ENCODE assay signal across 10 cellular contexts in genomic region chr22:37165940-37166674, GRCh38. TPM values are rescaled to one million over a fixed set of nuclear protein-coding genes. Genes with fewer than 3 reads are reported as not detected.
DNase-seq lines count a peak whose midpoint lies in the region; ATAC-seq, FAIRE-seq and TF ChIP-seq lines count a peak whose summit lies in the region.
"Had no signal": no experiment of that assay in that cellular context is flagged by ENCODE, and none has a peak within 500 bp of the region (broad histone marks: within the 10 kb centered on the region; RNA-seq: fewer than 3 reads in every experiment).

No MANE protein-coding gene starts in this region.

- H3K9me3 ChIP-seq in CD4-positive, CD25-positive, alpha-beta regulatory T cell (ENCODE audit: control insufficient read depth in 2 of 2, low read length in 2 of 2) = no peaks in the 10 kb centered on the region
- H3K9me3 ChIP-seq in Loucy (ENCODE audit: insufficient read depth, low read depth, low read length) (no peaks in the 10 kb centered on the region), GM12878 (replicated peaks; ENCODE audit: control insufficient read depth, insufficient read depth, low read length) (peaks cover 4% of the 10 kb centered on the region; the same call in 2 of the 3 replicates)

- no peak overlapping the region for H2AFZ ChIP-seq in Loucy (ENCODE audit: low read length)
- 0 out of 2 replicates have a peak overlapping the region, but pooled peaks have one; percentile 6 for H2AFZ ChIP-seq in GM12878 (ENCODE audit: control insufficient read depth, low read depth, low read length)

- TF ChIP-seq POLR2A in GM12878 (IDR thresholded peaks at IDR 0.05; ENCODE audit: low read depth, low read length) = no peak

- H3K79me2 ChIP-seq in Loucy (ENCODE audit: insufficient read depth, low read length) (no peaks in the 10 kb centered on the region), GM12878 (ENCODE audit: control insufficient read depth, insufficient read depth, low read length) (no peaks in the 10 kb centered on the region)

- no TSS peak for BruUV-seq in GM12878 (replicated peaks; lab: Mats Ljungman, UMichigan)

- POLR2A ChIA-PET in GM12878 (lab: Charles Lee) = interaction anchor here (1.5 to 8.3 kb wide), 3 partner anchors 11 to 34 kb away, joined by 4 to 128 read pairs (median 9); partner anchors contain the start of gene IL2RB

- peak overlapping the region; percentile 84 to 99 (median 97) for H3K4me3 Mint-ChIP-seq in CD4-positive, CD25-positive, alpha-beta regulatory T cell
- peak overlapping the region; percentile 95 for H3K4me3 Mint-ChIP-seq in natural killer cell

- H3K27me3 ChIP-seq in CD4-positive, CD25-positive, alpha-beta regulatory T cell (ENCODE audit: control insufficient read depth, insufficient read depth, low read length) = no peaks in the 10 kb centered on the region
- H3K27me3 ChIP-seq in Loucy (ENCODE audit: insufficient read depth, low read length, poor library complexity, severe bottlenecking) = no peaks in the 10 kb centered on the region
- no peaks in the 10 kb centered on the region for H3K27me3 ChIP-seq in GM12878 (replicated peaks in 1 of 2; ENCODE audit: control insufficient read depth in 2 of 2, insufficient read depth in 2 of 2, low read length in 1 of 2)
- H3K27me3 ChIP-seq in brain microvascular endothelial cell (replicated peaks) = no peaks in the 10 kb centered on the region

- H3K9me2 ChIP-seq in Loucy (replicated peaks; ENCODE audit: low read depth, low read length) = no peaks in the 10 kb centered on the region

- H3K4me2 ChIP-seq in Loucy (ENCODE audit: low read depth, low read length, poor library complexity, severe bottlenecking) (peak overlapping the region; percentile 29), GM12878 (ENCODE audit: control insufficient read depth, insufficient read depth) (peak overlapping the region; percentile 28; the same call in 1 of the 2 replicates)

- H3K9me3 Mint-ChIP-seq in CD4-positive, CD25-positive, alpha-beta regulatory T cell = peaks cover 0 to 2% (median 0%) of the 10 kb centered on the region in 7 donors
- no peaks in the 10 kb centered on the region for H3K9me3 Mint-ChIP-seq in natural killer cell

- no peaks in the 10 kb centered on the region for H3F3A ChIP-seq in Loucy (ENCODE audit: low read depth)

- in situ Hi-C loops in GM12878 (cut with MboI) = no loop called here
- in situ Hi-C loops in brain microvascular endothelial cell (cut with HindIII; ENCODE audit: low pct_ligation_motif_present, low sequenced_read_pairs) = no loop called here

- 60% methylated on average over 25 of the region's 25 CpGs for WGBS in GM12878 (ENCODE audit: insufficient coverage, insufficient replicate concordance, low lambda C conversion rate, missing lambda C conversion rate)

- CTCF ChIA-PET in GM12878 (lab: Yijun Ruan, JAX) = interaction anchor here (0.7 to 4.5 kb wide), 28 partner anchors 11 to 165 kb away, joined by 3 to 53 read pairs (median 4); partner anchors contain the start of genes C1QTNF6 and IL2RB

- no peaks in the 10 kb centered on the region for H4K20me1 ChIP-seq in Loucy (ENCODE audit: insufficient read depth, low read length, poor library complexity, severe bottlenecking)
- no peaks in the 10 kb centered on the region for H4K20me1 ChIP-seq in GM12878 (ENCODE audit: control insufficient read depth, insufficient read depth)

- no peak; the same call in 1 of the 2 replicates for TF ChIP-seq CTCF in Loucy (conservative IDR thresholded peaks at IDR 0.05; ENCODE audit: low read length)
- TF ChIP-seq CTCF in GM12878 (IDR thresholded peaks at IDR 0.05 in 2 of 3, conservative IDR thresholded peaks at IDR 0.05 in 1 of 3; ENCODE audit: control insufficient read depth in 2 of 3, extremely low read depth in 1 of 3, insufficient read depth in 1 of 3, low read depth in 3 of 3, low read length in 3 of 3) = peak in 1 of 3 experiments; percentile 93; a peak in 1 of 6 replicates
- no peak for TF ChIP-seq CTCF in natural killer cell (IDR thresholded peaks at IDR 0.05)
- no peak for TF ChIP-seq CTCF in brain microvascular endothelial cell (IDR thresholded peaks at IDR 0.05; ENCODE audit: low read depth, low read length, missing control alignments)

- H3K4me3 ChIP-seq in CD4-positive, CD25-positive, alpha-beta regulatory T cell (ENCODE audit: low read depth, low read length) = peak overlapping the region; percentile 83
- H3K4me3 ChIP-seq in Loucy (ENCODE audit: low read length, poor library complexity, severe bottlenecking) (no peak overlapping the region), GM12878 (no peak overlapping the region), brain microvascular endothelial cell (ENCODE audit: low read depth, low read length) (no peak overlapping the region)

- RAD21 ChIA-PET in GM12878 (lab: Charles Lee; ENCODE audit: unreplicated experiment) = interaction anchor here (0.6 to 8.1 kb wide), 12 partner anchors 16 to 115 kb away, joined by 3 to 158 read pairs (median 4); partner anchors contain the start of genes IL2RB and KCTD17

- H3K27ac Mint-ChIP-seq in CD4-positive, CD25-positive, alpha-beta regulatory T cell = peak overlapping the region; percentile 94 to 99 (median 98)
- H3K27ac Mint-ChIP-seq in natural killer cell = peak overlapping the region; percentile 94 to 97

- intact Hi-C loops in GM12878 (cut with micrococcal nuclease; ENCODE audit: unreplicated experiment) (loop anchor here (1.0 kb wide), 2 partner anchors 28 to 33 kb away; no protein-coding TSS in a partner anchor), natural killer cell (cut with micrococcal nuclease) (loop anchor here (1.0 to 10.0 kb wide), 3 partner anchors 32 to 319 kb away; partner anchors contain the start of gene MFNG)

- DNase-seq in CD4-positive, CD25-positive, alpha-beta regulatory T cell = peak in 1 of 3 donors; percentile 67
- no peak for DNase-seq in GM12878 (ENCODE audit: low read depth, low spot score)
- DNase-seq in natural killer cell = no peak
- no peak for DNase-seq in stimulated activated naive CD4-positive, alpha-beta T cell treated with Interleukin-2 at 50 U/mL for 16 hours (lab: John Stamatoyannopoulos, UW)
- no peak for DNase-seq in brain microvascular endothelial cell
- no peak for DNase-seq in COR-L47 (lab: John Stamatoyannopoulos, UW)

- H3K4me1 ChIP-seq in CD4-positive, CD25-positive, alpha-beta regulatory T cell (ENCODE audit: control insufficient read depth, insufficient read depth, low read length, poor library complexity, severe bottlenecking) = peaks cover 99% of the 10 kb centered on the region
- H3K4me1 ChIP-seq in Loucy (ENCODE audit: insufficient read depth, low read length, poor library complexity, severe bottlenecking) (peaks cover 60% of the 10 kb centered on the region), GM12878 (ENCODE audit: control insufficient read depth, insufficient read depth, low read length) (peaks cover 68% of the 10 kb centered on the region)

- no peak for TF ChIP-seq RAD21 in GM12878 (IDR thresholded peaks at IDR 0.05; ENCODE audit: insufficient read depth, low read depth, low read length)

- SMC1A ChIA-PET in GM12878 (lab: Charles Lee; ENCODE audit: uncharacterized antibody, unreplicated experiment) = interaction anchor here (1.1 to 9.6 kb wide), 14 partner anchors 16 to 94 kb away, joined by 3 to 203 read pairs (median 7); partner anchors contain the start of gene IL2RB

- H3K27ac ChIP-seq in CD4-positive, CD25-positive, alpha-beta regulatory T cell (ENCODE audit: insufficient read depth, low read length, poor library complexity, severe bottlenecking) = peak overlapping the region; percentile 90
- H3K27ac ChIP-seq in GM12878 (ENCODE audit: control insufficient read depth, insufficient read depth) (no peak overlapping the region; the same call in none of the 2 replicates), brain microvascular endothelial cell (no peak overlapping the region)

- H3K27me3 Mint-ChIP-seq in CD4-positive, CD25-positive, alpha-beta regulatory T cell = no peaks in the 10 kb centered on the region
- no peaks in the 10 kb centered on the region for H3K27me3 Mint-ChIP-seq in natural killer cell (ENCODE audit: low read depth in 2 of 2)

- FAIRE-seq in GM12878 (lab: Jason Lieb, UNC) = peak; percentile 80

- peaks cover 6% of the 10 kb centered on the region for H3K36me3 Mint-ChIP-seq in CD4-positive, CD25-positive, alpha-beta regulatory T cell
- no peaks in the 10 kb centered on the region for H3K36me3 Mint-ChIP-seq in natural killer cell

- no peak for TF ChIP-seq EP300 in GM12878 (IDR thresholded peaks at IDR 0.05; ENCODE audit: borderline replicate concordance in 1 of 2, control insufficient read depth in 1 of 2, low read depth in 2 of 2, low read length in 2 of 2)

- peaks cover 14 to 96% (median 61%) of the 10 kb centered on the region in 4 donors for H3K4me1 Mint-ChIP-seq in CD4-positive, CD25-positive, alpha-beta regulatory T cell
- H3K4me1 Mint-ChIP-seq in natural killer cell = peaks cover 84 to 91% of the 10 kb centered on the region in 2 donors

- H3K9ac ChIP-seq in Loucy (ENCODE audit: low read depth, low read length, poor library complexity, severe bottlenecking) (no peak overlapping the region), GM12878 (ENCODE audit: control insufficient read depth, insufficient read depth, low read length) (no peak overlapping the region)

- H3K36me3 ChIP-seq in CD4-positive, CD25-positive, alpha-beta regulatory T cell (ENCODE audit: control insufficient read depth, insufficient read depth, low read length) = no peaks in the 10 kb centered on the region
- H3K36me3 ChIP-seq in Loucy (ENCODE audit: insufficient read depth, low read length) = no peaks in the 10 kb centered on the region
- H3K36me3 ChIP-seq in GM12878 (ENCODE audit: control insufficient read depth in 2 of 2, insufficient read depth in 2 of 2, low read length in 1 of 2) = no peaks in the 10 kb centered on the region
- no peaks in the 10 kb centered on the region for H3K36me3 ChIP-seq in brain microvascular endothelial cell (replicated peaks)

- peak in 1 of 2 donors; percentile 9 for ATAC-seq in CD4-positive, CD25-positive, alpha-beta regulatory T cell (ENCODE audit: low read depth in 2 of 2)
- no peak for ATAC-seq in GM12878
- ATAC-seq in natural killer cell = no peak
- ATAC-seq in HG02852 (IDR thresholded peaks at IDR 0.05; ENCODE audit: unreplicated experiment) = no peak

RNA-seq across cellular contexts. Expression of gene IL2RB, which starts 16.4 kb away (rescaled TPM):
- 197 TPM for total RNA-seq in CD4-positive, CD25-positive, alpha-beta regulatory T cell
- polyA plus RNA-seq in CD4-positive, CD25-positive, alpha-beta regulatory T cell = 100 to 1,000 TPM; 160 to 189 (median 163) TPM
- total RNA-seq in GM12878 (2013; cell fraction: nucleolus; rRNA removed) = 55.9 and 64.1 TPM in 2 replicates
- total RNA-seq in GM12878 (2014; rRNA removed) = 12.4 and 14.8 TPM in 2 replicates
- 11.7 and 14.3 TPM in 2 replicates for total RNA-seq in GM12878 (2014; rRNA removed; fragmentation: Illumina TruSeq; extraction: Trizol)
- 86.8 and 91.9 TPM in 2 replicates for total RNA-seq in GM12878 (2021)
- 28.0 TPM for polyA plus RNA-seq in GM12878 (2011; ENCODE audit: low read depth)
- 27.7 and 91.9 TPM in 2 replicates for polyA plus RNA-seq in GM12878 (2011; rRNA removed)
- polyA plus RNA-seq in GM12878 (2011; cell fraction: cytosol; rRNA removed) = 89.5 and 131 TPM in 2 replicates
- polyA plus RNA-seq in GM12878 (2011; cell fraction: nucleus; rRNA removed) = 145 TPM in 2 replicates
- polyA plus RNA-seq in GM12878 (2012) = 50.5 and 64.7 TPM in 2 replicates
- polyA plus RNA-seq in GM12878 (2014; fragmentation: Illumina TruSeq; extraction: Trizol) = 24.3 and 56.0 TPM in 2 replicates
- 10 to 100 TPM; 10.2 TPM for polyA plus RNA-seq in GM12878 (2014; fragmentation: Nextera tagmentation; extraction: Ambion mirVana)
- 46.1 and 56.0 TPM in 2 replicates for polyA plus RNA-seq in GM12878 (2014; rRNA removed)
- 100 to 1,000 TPM; 119 to 120 TPM for polyA plus RNA-seq in GM12878 (2016; fragmentation: Nextera tagmentation; extraction: Ambion mirVana)
- polyA minus RNA-seq in GM12878 (2011; rRNA and poly(A)+ RNA removed) = 34.5 and 58.6 TPM in 2 replicates
- 47.5 and 49.2 TPM in 2 replicates for polyA minus RNA-seq in GM12878 (2011; cell fraction: cytosol; rRNA and poly(A)+ RNA removed)
- 19.7 and 32.2 TPM in 2 replicates for polyA minus RNA-seq in GM12878 (2011; cell fraction: nucleus; rRNA and poly(A)+ RNA removed)
- total RNA-seq in natural killer cell = 1,000 to 10,000 TPM in 2 of 3 donors, 100 to 1,000 TPM in 1; 905 to 1,386 (median 1,021) TPM

RNA-seq across cellular contexts. Expression of gene C1QTNF6, which starts 21.9 kb away (rescaled TPM):
- total RNA-seq in CD4-positive, CD25-positive, alpha-beta regulatory T cell = 13.6 TPM
- polyA plus RNA-seq in CD4-positive, CD25-positive, alpha-beta regulatory T cell = 1 to 10 TPM; 1.6 to 2.4 (median 2.1) TPM
- 23.7 and 26.2 TPM in 2 replicates for total RNA-seq in GM12878 (2013; cell fraction: nucleolus; rRNA removed)
- 1.1 and 1.3 TPM in 2 replicates for total RNA-seq in GM12878 (2014; rRNA removed)
- total RNA-seq in GM12878 (2014; rRNA removed; fragmentation: Illumina TruSeq; extraction: Trizol) = 1.6 and 1.7 TPM in 2 replicates
- 2.1 and 2.4 TPM in 2 replicates for total RNA-seq in GM12878 (2021)
- polyA plus RNA-seq in GM12878 (2011; ENCODE audit: low read depth) = 2.3 TPM
- 3.9 and 4.1 TPM in 2 replicates for polyA plus RNA-seq in GM12878 (2011; rRNA removed)
- polyA plus RNA-seq in GM12878 (2011; cell fraction: cytosol; rRNA removed) = 4.7 and 5.2 TPM in 2 replicates
- polyA plus RNA-seq in GM12878 (2011; cell fraction: nucleus; rRNA removed) = 23.6 and 35.1 TPM in 2 replicates
- 3.4 and 3.7 TPM in 2 replicates for polyA plus RNA-seq in GM12878 (2012)
- 1.1 and 1.5 TPM in 2 replicates for polyA plus RNA-seq in GM12878 (2014; fragmentation: Illumina TruSeq; extraction: Trizol)
- under 1 TPM; 0.16 to 0.18 TPM for polyA plus RNA-seq in GM12878 (2014; fragmentation: Nextera tagmentation; extraction: Ambion mirVana)
- polyA plus RNA-seq in GM12878 (2014; rRNA removed) = 2.5 and 2.7 TPM in 2 replicates
- 1 to 10 TPM in 1 of 2 experiments, under 1 TPM in 1; 0.99 to 1.1 TPM for polyA plus RNA-seq in GM12878 (2016; fragmentation: Nextera tagmentation; extraction: Ambion mirVana)
- 5.9 and 8.9 TPM in 2 replicates for polyA minus RNA-seq in GM12878 (2011; rRNA and poly(A)+ RNA removed)
- polyA minus RNA-seq in GM12878 (2011; cell fraction: cytosol; rRNA and poly(A)+ RNA removed) = 2.8 and 4.1 TPM in 2 replicates
- 14.0 and 16.0 TPM in 2 replicates for polyA minus RNA-seq in GM12878 (2011; cell fraction: nucleus; rRNA and poly(A)+ RNA removed)
- total RNA-seq in natural killer cell = 10 to 100 TPM in 1 of 3 donors, 1 to 10 TPM in 2; 6.0 to 10.3 (median 6.7) TPM

RNA-seq across cellular contexts. Expression of gene SSTR3, which starts 46.2 kb away (rescaled TPM):
- 4.3 TPM for total RNA-seq in CD4-positive, CD25-positive, alpha-beta regulatory T cell
- 1 to 10 TPM; 2.5 to 4.4 (median 3.6) TPM for polyA plus RNA-seq in CD4-positive, CD25-positive, alpha-beta regulatory T cell
- total RNA-seq in GM12878 (2013; cell fraction: nucleolus; rRNA removed) = 12.3 and 12.5 TPM in 2 replicates
- total RNA-seq in GM12878 (2014; rRNA removed) (3.6 and 4.5 TPM in 2 replicates), GM12878 (2014; rRNA removed; fragmentation: Illumina TruSeq; extraction: Trizol) (2.5 and 2.8 TPM in 2 replicates), GM12878 (2021) (4.5 TPM in 2 replicates), natural killer cell (under 1 TPM; 0.20 to 0.64 (median 0.23) TPM)
- polyA plus RNA-seq in GM12878 (2011; ENCODE audit: low read depth) = 2.6 TPM
- polyA plus RNA-seq in GM12878 (2011; rRNA removed) (3.6 and 4.3 TPM in 2 replicates), GM12878 (2014; fragmentation: Illumina TruSeq; extraction: Trizol) (1.6 and 2.3 TPM in 2 replicates), GM12878 (2014; fragmentation: Nextera tagmentation; extraction: Ambion mirVana) (under 1 TPM; 0.03 to 0.46 TPM), GM12878 (2014; rRNA removed) (4.0 and 4.3 TPM in 2 replicates), GM12878 (2016; fragmentation: Nextera tagmentation; extraction: Ambion mirVana) (1 to 10 TPM in 1 of 2 experiments, under 1 TPM in 1; 0.74 to 1.2 TPM)
- 4.7 and 5.3 TPM in 2 replicates for polyA plus RNA-seq in GM12878 (2011; cell fraction: cytosol; rRNA removed)
- polyA plus RNA-seq in GM12878 (2011; cell fraction: nucleus; rRNA removed) = 10.9 and 11.1 TPM in 2 replicates
- 5.5 and 6.9 TPM in 2 replicates for polyA plus RNA-seq in GM12878 (2012)
- polyA minus RNA-seq in GM12878 (2011; rRNA and poly(A)+ RNA removed) = 6.1 and 11.3 TPM in 2 replicates
- polyA minus RNA-seq in GM12878 (2011; cell fraction: cytosol; rRNA and poly(A)+ RNA removed) = 2.7 and 3.5 TPM in 2 replicates
- polyA minus RNA-seq in GM12878 (2011; cell fraction: nucleus; rRNA and poly(A)+ RNA removed) = 3.1 and 4.2 TPM in 2 replicates
- total RNA-seq: pulmonary artery endothelial cell had no signal
- polyA plus RNA-seq: liver had no signal

RNA-seq across cellular contexts. Expression of gene TMPRSS6, which starts 56.6 kb away (rescaled TPM):
- 1.5 TPM for total RNA-seq in CD4-positive, CD25-positive, alpha-beta regulatory T cell
- polyA plus RNA-seq in CD4-positive, CD25-positive, alpha-beta regulatory T cell = under 1 TPM; 0.10 to 0.18 (median 0.14) TPM
- 4.0 TPM in 2 replicates for total RNA-seq in GM12878 (2013; cell fraction: nucleolus; rRNA removed)
- total RNA-seq in GM12878 (2014; rRNA removed) = 0.06 TPM in 1 of 2 replicates, not detected in the other
- not detected in 2 replicates for total RNA-seq in GM12878 (2014; rRNA removed; fragmentation: Illumina TruSeq; extraction: Trizol)
- total RNA-seq in GM12878 (2021) = 0.19 and 0.31 TPM in 2 replicates
- polyA plus RNA-seq in GM12878 (2011; ENCODE audit: low read depth) = 0.21 TPM
- polyA plus RNA-seq in GM12878 (2011; rRNA removed) = 0.55 and 0.69 TPM in 2 replicates
- polyA plus RNA-seq in GM12878 (2011; cell fraction: cytosol; rRNA removed) = 0.82 and 1.3 TPM in 2 replicates
- 3.8 and 6.0 TPM in 2 replicates for polyA plus RNA-seq in GM12878 (2011; cell fraction: nucleus; rRNA removed)
- 0.57 and 1.00 TPM in 2 replicates for polyA plus RNA-seq in GM12878 (2012)
- polyA plus RNA-seq in GM12878 (2014; fragmentation: Illumina TruSeq; extraction: Trizol) = not detected in 2 replicates
- not detected for polyA plus RNA-seq in GM12878 (2014; fragmentation: Nextera tagmentation; extraction: Ambion mirVana)
- polyA plus RNA-seq in GM12878 (2014; rRNA removed) = 0.03 TPM in 1 of 2 replicates, not detected in the other
- polyA plus RNA-seq in GM12878 (2016; fragmentation: Nextera tagmentation; extraction: Ambion mirVana) = under 1 TPM in 1 of 2 experiments, not detected in 1; 0.07 TPM
- 0.82 and 1.1 TPM in 2 replicates for polyA minus RNA-seq in GM12878 (2011; rRNA and poly(A)+ RNA removed)
- polyA minus RNA-seq in GM12878 (2011; cell fraction: cytosol; rRNA and poly(A)+ RNA removed) = 0.31 TPM in 1 of 2 replicates, not detected in the other
- polyA minus RNA-seq in GM12878 (2011; cell fraction: nucleus; rRNA and poly(A)+ RNA removed) = 1.8 TPM in 2 replicates
- total RNA-seq in natural killer cell = 1 to 10 TPM; 1.1 to 4.7 (median 3.4) TPM
- total RNA-seq: pulmonary artery endothelial cell had no signal
